In genomic region chr3:78204977-78205376, GRCh38 we compare ENCODE assay signal across 9 cellular contexts.
A peak's percentile ranks its signal among the peaks of the same experiment; 100 is the strongest.
DNase-seq lines count a peak whose midpoint lies in the region; FAIRE-seq and TF ChIP-seq lines count a peak whose summit lies in the region.
"Had no signal": no experiment of that assay in that cellular context is flagged by ENCODE, and none has a peak within 500 bp of the region (broad histone marks: within the 10 kb centered on the region; RNA-seq: fewer than 3 reads in every experiment).

No MANE protein-coding gene starts in this region.

- DNase-seq in NCI-H82 (lab: John Stamatoyannopoulos, UW) (peak; percentile 49), NCI-H82 treated with DMSO at 0.1 percent for 48 hours (lab: John Stamatoyannopoulos, UW; ENCODE audit: unreplicated experiment) (no peak), RCC 7860 (ENCODE audit: low spot score) (peak; percentile 29), fibroblast of the aortic adventitia (ENCODE audit: low read depth) (peak; percentile 51), smooth muscle cell of the brain vasculature (ENCODE audit: low read depth, low spot score) (peak; percentile 56), adrenal gland (no peak), UCSD-AML1 (lab: John Stamatoyannopoulos, UW; ENCODE audit: unreplicated experiment) (no peak), iPS-NIHi11 (ENCODE audit: low spot score) (no peak)
- DNase-seq: spleen had no signal

- FAIRE-seq in RCC 7860 (lab: Jason Lieb, UNC) = no peak

- H3K9me3 ChIP-seq in adrenal gland (replicated peaks in 1 of 3) = no peaks in the 10 kb centered on the region
- H3K9me3 ChIP-seq: spleen had no signal

- WGBS in adrenal gland, 4 donors = 24 to 37% (median 27%) methylated on average over 5 of the region's 5 CpGs

- intact Hi-C loops in adrenal gland (cut with DNase I) = no loop called here

- no peak for TF ChIP-seq CTCF in fibroblast of the aortic adventitia (IDR thresholded peaks at IDR 0.05; ENCODE audit: insufficient read depth, low read length)
- peak in 2 of 6 experiments; percentile 9 to 21 for TF ChIP-seq CTCF in adrenal gland (IDR thresholded peaks at IDR 0.05)

- no peaks in the 10 kb centered on the region for H3K27me3 ChIP-seq in adrenal gland
- H3K27me3 ChIP-seq: spleen had no signal

- no peaks in the 10 kb centered on the region for H3K36me3 ChIP-seq in adrenal gland (replicated peaks in 1 of 2)
- H3K36me3 ChIP-seq: spleen had no signal

- H3K4me1 ChIP-seq in adrenal gland (replicated peaks in 1 of 2) = no peaks in the 10 kb centered on the region
- H3K4me1 ChIP-seq: spleen had no signal

- no peak overlapping the region for H3K4me3 ChIP-seq in fibroblast of the aortic adventitia (ENCODE audit: low read depth, low read length)
- H3K4me3 ChIP-seq in adrenal gland = no peak overlapping the region
- H3K4me3 ChIP-seq: spleen had no signal

- H3K27ac ChIP-seq in adrenal gland = no peak overlapping the region
- H3K27ac ChIP-seq: spleen had no signal

- TF ChIP-seq POLR2A in adrenal gland (IDR thresholded peaks at IDR 0.05) = no peak

Comparison
In these comparisons a context has a peak if more than half of its experiments do, and no peak if none do; other contexts are left out.
1. DNase-seq: peak in NCI-H82 (single experiment), RCC 7860 (single experiment), fibroblast of the aortic adventitia (single experiment) and smooth muscle cell of the brain vasculature (single experiment); none in NCI-H82 treated with DMSO at 0.1 percent for 48 hours (single experiment), adrenal gland (0 of 7), UCSD-AML1 (single experiment) and iPS-NIHi11 (single experiment).